In the genomic region with DNA sequence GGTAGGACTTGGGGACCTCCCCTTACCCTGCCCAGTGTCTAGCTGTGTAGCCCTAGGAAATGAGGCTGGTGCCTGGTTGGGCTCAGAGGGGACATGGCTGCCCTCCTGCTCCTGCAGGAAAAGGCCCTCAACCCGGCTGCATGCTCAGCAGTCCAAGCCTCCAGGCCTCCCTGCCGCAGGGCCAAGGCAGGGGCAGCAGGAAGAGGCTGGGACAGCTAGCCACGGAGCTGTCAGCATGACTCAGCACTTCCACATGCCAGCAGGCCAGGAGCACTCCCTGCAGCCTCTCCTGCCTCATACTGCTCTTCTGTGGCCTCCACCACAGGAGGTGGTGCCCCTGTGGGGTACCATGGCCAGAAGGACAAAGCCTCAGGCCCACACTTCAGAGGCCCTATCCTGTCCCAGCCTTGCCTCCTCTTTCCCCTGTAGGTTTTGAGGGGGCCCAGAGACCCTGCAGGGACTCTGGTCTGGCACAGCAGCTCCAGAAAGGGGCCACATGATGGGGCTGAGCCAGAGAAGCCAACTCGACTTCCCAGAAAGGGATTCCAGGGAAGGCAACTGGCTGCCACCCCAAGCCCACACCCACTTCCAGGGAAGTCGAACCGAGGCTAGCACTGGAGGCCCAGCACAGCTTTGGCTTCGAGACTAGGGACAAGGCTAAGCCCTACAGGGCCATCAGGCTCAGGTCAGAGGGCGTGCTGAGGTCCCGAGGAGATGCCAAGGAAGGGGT, we compare ENCODE assay signal across 8 cellular contexts. TPM values are rescaled to one million over a fixed set of nuclear protein-coding genes. Genes with fewer than 3 reads are reported as not detected.
A peak's percentile ranks its signal among the peaks of the same experiment; 100 is the strongest.
DNase-seq lines count a peak whose midpoint lies in the region; ATAC-seq and TF ChIP-seq lines count a peak whose summit lies in the region.

No MANE protein-coding gene starts in this region.

- no peak for ATAC-seq in activated CD8-positive, alpha-beta T cell treated with anti-CD3 and anti-CD28 coated beads for 36 hours
- ATAC-seq in HG03159 (IDR thresholded peaks at IDR 0.05; ENCODE audit: unreplicated experiment) (no peak), HG03196 (IDR thresholded peaks at IDR 0.05; ENCODE audit: unreplicated experiment) (no peak)

- peaks cover 33 to 35% of the 10 kb centered on the region in 2 experiments for H3K4me1 ChIP-seq in trophoblast cell (ENCODE audit: control insufficient read depth in 1 of 2, insufficient read depth in 2 of 2, low read length in 2 of 2)

- H3K36me3 Mint-ChIP-seq in activated CD8-positive, alpha-beta T cell treated with anti-CD3 and anti-CD28 coated beads for 36 hours (ENCODE audit: low read depth): peaks cover 29% of the 10 kb centered on the region

- H3K27me3 Mint-ChIP-seq in activated CD8-positive, alpha-beta T cell treated with anti-CD3 and anti-CD28 coated beads for 36 hours: no peaks in the 10 kb centered on the region

- POLR2A ChIA-PET in activated CD8-positive, alpha-beta T cell treated with anti-CD3 and anti-CD28 coated beads for 36 hours (lab: Charles Lee): interaction anchor here (1.1 kb wide), 1 partner anchor 21 kb away, joined by 3 read pairs; no protein-coding TSS in a partner anchor

- peak overlapping the region; percentile 76 for H2BK12ac ChIP-seq in trophoblast cell (ENCODE audit: low read length)

- H4K12ac ChIP-seq in trophoblast cell (ENCODE audit: low read depth, low read length): no peak overlapping the region

- peaks cover 17% of the 10 kb centered on the region for H3K79me1 ChIP-seq in trophoblast cell (ENCODE audit: low read length)

- peak overlapping the region; percentile 85 for H3K18ac ChIP-seq in trophoblast cell (ENCODE audit: low read length)

- peaks cover 2% of the 10 kb centered on the region for H3K9me3 ChIP-seq in trophoblast cell (ENCODE audit: insufficient read depth, low read depth, low read length)

- peaks cover 7% of the 10 kb centered on the region for H3K79me2 ChIP-seq in trophoblast cell (ENCODE audit: control insufficient read depth, insufficient read depth, low read length, poor library complexity)

- no peak overlapping the region for H3K4me3 Mint-ChIP-seq in activated CD8-positive, alpha-beta T cell treated with anti-CD3 and anti-CD28 coated beads for 36 hours

- peak overlapping the region; percentile 1 for H2AFZ ChIP-seq in trophoblast cell (ENCODE audit: insufficient read depth, low read length, poor library complexity)

- TF ChIP-seq CTCF in activated CD8-positive, alpha-beta T cell treated with anti-CD3 and anti-CD28 coated beads for 36 hours (IDR thresholded peaks at IDR 0.05): no peak

- peaks cover 78 to 86% of the 10 kb centered on the region in 2 experiments for H3K36me3 ChIP-seq in trophoblast cell (ENCODE audit: control insufficient read depth in 1 of 2, insufficient read depth in 2 of 2, low read length in 2 of 2)

- DNase-seq in ACHN (peak; percentile 76), HT1080 (ENCODE audit: low read depth) (peak; percentile 92), globus pallidus (ENCODE audit: low spot score) (peak; percentile 76), trophoblast cell (peak; percentile 84 to 85), GM19238 (ENCODE audit: insufficient read length, low spot score) (no peak)
- DNase-seq in activated CD8-positive, alpha-beta T cell treated with anti-CD3 and anti-CD28 coated beads for 36 hours: no peak

- no CpG with 5 or more reads among the region's 9 CpGs for WGBS in trophoblast cell (ENCODE audit: extremely low coverage, insufficient coverage, insufficient read length)

- peak overlapping the region; percentile 72 for H2AK5ac ChIP-seq in trophoblast cell (ENCODE audit: low read length)

- intact Hi-C loops in activated CD8-positive, alpha-beta T cell treated with anti-CD3 and anti-CD28 coated beads for 36 hours (cut with micrococcal nuclease): no loop called here

- no peaks in the 10 kb centered on the region for H3K27me3 ChIP-seq in trophoblast cell (ENCODE audit: insufficient read depth, low read length)

- peak overlapping the region; percentile 58 for H3K27ac Mint-ChIP-seq in activated CD8-positive, alpha-beta T cell treated with anti-CD3 and anti-CD28 coated beads for 36 hours

- peaks cover 5% of the 10 kb centered on the region for H3K4me1 Mint-ChIP-seq in activated CD8-positive, alpha-beta T cell treated with anti-CD3 and anti-CD28 coated beads for 36 hours (ENCODE audit: low read depth)

- H3K4me2 ChIP-seq in trophoblast cell (ENCODE audit: low read length): no peak overlapping the region

- H4K8ac ChIP-seq in trophoblast cell (ENCODE audit: low read depth, low read length): peak overlapping the region; percentile 78

- peak overlapping the region; percentile 82 for H4K91ac ChIP-seq in trophoblast cell (ENCODE audit: low read depth, low read length)

- H3K27ac ChIP-seq in trophoblast cell (ENCODE audit: low read depth, low read length): peak overlapping the region; percentile 87

- no peak overlapping the region for H3K23ac ChIP-seq in trophoblast cell (ENCODE audit: low read length)

- no peak overlapping the region for H3K4me3 ChIP-seq in trophoblast cell (ENCODE audit: low read depth, low read length)

- peak overlapping the region; percentile 89 for H3K14ac ChIP-seq in trophoblast cell (ENCODE audit: low read length)

- H2BK5ac ChIP-seq in trophoblast cell (ENCODE audit: low read depth, low read length, poor library complexity): peak overlapping the region; percentile 82

- H3K9me3 Mint-ChIP-seq in activated CD8-positive, alpha-beta T cell treated with anti-CD3 and anti-CD28 coated beads for 36 hours: no peaks in the 10 kb centered on the region

- H2BK120ac ChIP-seq in trophoblast cell (ENCODE audit: insufficient read depth, low read length, poor library complexity): peak overlapping the region; percentile 92

- H3K9ac ChIP-seq in trophoblast cell (ENCODE audit: low read length): no peak overlapping the region

- CTCF ChIA-PET in activated CD8-positive, alpha-beta T cell treated with anti-CD3 and anti-CD28 coated beads for 36 hours (lab: Charles Lee): interaction anchor here (4.3 kb wide), 1 partner anchor 16 kb away, joined by 19 read pairs; no protein-coding TSS in a partner anchor

- in situ Hi-C loops in ACHN (cut with HindIII; ENCODE audit: low pct_ligation_motif_present, low pct_unique_long_range_greater_than_20kb, low sequenced_read_pairs): no loop called here

- H3K4ac ChIP-seq in trophoblast cell (ENCODE audit: low read depth, low read length): peak overlapping the region; percentile 73

RNA-seq across cellular contexts. Expression of a gene that starts 19.5 kb away (rescaled TPM):
- 631 and 1,008 TPM in 2 replicates for total RNA-seq in HT1080 (2014; rRNA removed; shearing (Covaris generic))
- 538 and 610 TPM in 2 replicates for polyA plus RNA-seq in HT1080 (2015; cell fraction: cytosol; rRNA removed)
- 769 and 770 TPM in 2 replicates for polyA plus RNA-seq in HT1080 (2015; cell fraction: nucleus; rRNA removed)
- 100 to 1,000 TPM; 397 to 417 TPM for total RNA-seq in activated CD8-positive, alpha-beta T cell treated with anti-CD3 and anti-CD28 coated beads for 36 hours
- 527 and 539 TPM in 2 replicates for polyA plus RNA-seq in trophoblast cell (2013)

Comparison
In these comparisons a context has a peak if more than half of its experiments do, and no peak if none do; other contexts are left out.
1. DNase-seq: peak in ACHN (single experiment), HT1080 (single experiment), globus pallidus (single experiment) and trophoblast cell (2 of 2); none in activated CD8-positive, alpha-beta T cell treated with anti-CD3 and anti-CD28 coated beads for 36 hours (single experiment) and GM19238 (single experiment).